Comparison of ENCODE assay signal across 8 cellular contexts in genomic region chr11:112961751-112962747, GRCh38. TPM values are rescaled to one million over a fixed set of nuclear protein-coding genes. Genes with fewer than 3 reads are reported as not detected.
DNase-seq lines count a peak whose midpoint lies in the region; ATAC-seq, FAIRE-seq and TF ChIP-seq lines count a peak whose summit lies in the region.

No MANE protein-coding gene starts in this region.

- H3K4me2 ChIP-seq in skeletal muscle satellite cell (ENCODE audit: low read length): peak overlapping the region; percentile 90

- peak overlapping the region; percentile 67 for H3K9ac ChIP-seq in skeletal muscle satellite cell (ENCODE audit: low read depth, low read length)

- H3K9me3 Mint-ChIP-seq in immature natural killer cell: no peaks in the 10 kb centered on the region

- peak overlapping the region; percentile 90 to 99 (median 96) for H3K4me3 Mint-ChIP-seq in immature natural killer cell

- H3K4me3 ChIP-seq in body of pancreas (peak overlapping the region; percentile 13 to 20), skeletal muscle satellite cell (ENCODE audit: low read length) (peak overlapping the region; percentile 81)

- TF ChIP-seq POLR2A in body of pancreas (IDR thresholded peaks at IDR 0.05) (no peak), H54 (IDR thresholded peaks at IDR 0.05; ENCODE audit: low read depth, low read length) (no peak)

- no peaks in the 10 kb centered on the region for H3K36me3 Mint-ChIP-seq in immature natural killer cell

- peaks cover 0 to 9% (median 7%) of the 10 kb centered on the region in 3 donors for H3K27me3 Mint-ChIP-seq in immature natural killer cell (ENCODE audit: low read depth in 3 of 3)

- intact Hi-C loops in body of pancreas (cut with DNase I): no loop called here

- 1% methylated on average over 34 to 91 of the region's 91 CpGs for WGBS in body of pancreas, 2 donors

- peak; percentile 64 to 82 for DNase-seq in NCI-H2081 (lab: John Stamatoyannopoulos, UW)
- no peak for DNase-seq in NCI-H2081 treated with DMSO at 0.1 percent for 48 hours (lab: John Stamatoyannopoulos, UW)
- peak; percentile 38 to 64 for DNase-seq in NCI-H524 (lab: John Stamatoyannopoulos, UW)
- DNase-seq in body of pancreas: peak in 1 of 4 donors; percentile 11
- DNase-seq in immature natural killer cell: peak; percentile 63 to 74 (median 69)
- DNase-seq in H54 (ENCODE audit: insufficient read length, low spot score): no peak

- ATAC-seq in body of pancreas (peak; percentile 28), HG03039 (IDR thresholded peaks at IDR 0.05; ENCODE audit: unreplicated experiment) (no peak)

- FAIRE-seq in H54 (lab: Jason Lieb, UNC): no peak

- H3K27ac ChIP-seq in body of pancreas: no peak overlapping the region

- H3K4me1 ChIP-seq in body of pancreas (peaks cover 30% of the 10 kb centered on the region), skeletal muscle satellite cell (ENCODE audit: control insufficient read depth, insufficient read depth, low read length) (peaks cover 4% of the 10 kb centered on the region)

- H3K36me3 ChIP-seq in body of pancreas (replicated peaks in 1 of 2; ENCODE audit: insufficient read depth in 1 of 2, low read depth in 2 of 2) (no peaks in the 10 kb centered on the region), skeletal muscle satellite cell (ENCODE audit: insufficient read depth, low read length) (no peaks in the 10 kb centered on the region)

- H3K4me1 Mint-ChIP-seq in immature natural killer cell: peaks cover 28 to 36% of the 10 kb centered on the region in 2 donors

- no peak for TF ChIP-seq CTCF in body of pancreas (IDR thresholded peaks at IDR 0.05)

- H3K9me3 ChIP-seq in body of pancreas (peaks cover 0 to 3% (median 0%) of the 10 kb centered on the region in 3 donors), skeletal muscle satellite cell (replicated peaks; ENCODE audit: low read length) (no peaks in the 10 kb centered on the region)

- H3K27ac Mint-ChIP-seq in immature natural killer cell: peak overlapping the region; percentile 73 to 92 (median 81)

- peaks cover 0 to 28% of the 10 kb centered on the region in 2 donors for H3K27me3 ChIP-seq in body of pancreas
- H3K27me3 ChIP-seq in skeletal muscle satellite cell (ENCODE audit: control insufficient read depth, insufficient read depth, low read length): no peaks in the 10 kb centered on the region

RNA-seq across cellular contexts. Expression of gene NCAM1, which starts 0.8 kb away (rescaled TPM):
- total RNA-seq in body of pancreas: 10 to 100 TPM; 10.1 to 26.0 TPM
- 100 to 1,000 TPM in 1 of 3 donors, 10 to 100 TPM in 2; 35.7 to 143 (median 49.1) TPM for polyA plus RNA-seq in immature natural killer cell
- total RNA-seq in skeletal muscle satellite cell (2012; rRNA removed): 1.8 and 41.9 TPM in 2 replicates

Comparison
In these comparisons a context has a peak if more than half of its experiments do, and no peak if none do; other contexts are left out.
1. DNase-seq: peak in NCI-H2081 (2 of 2), NCI-H524 (2 of 2) and immature natural killer cell (3 of 3); none in NCI-H2081 treated with DMSO at 0.1 percent for 48 hours (single experiment) and H54 (single experiment).